18 cellular contexts compared by ENCODE assay signal in the genomic region with DNA sequence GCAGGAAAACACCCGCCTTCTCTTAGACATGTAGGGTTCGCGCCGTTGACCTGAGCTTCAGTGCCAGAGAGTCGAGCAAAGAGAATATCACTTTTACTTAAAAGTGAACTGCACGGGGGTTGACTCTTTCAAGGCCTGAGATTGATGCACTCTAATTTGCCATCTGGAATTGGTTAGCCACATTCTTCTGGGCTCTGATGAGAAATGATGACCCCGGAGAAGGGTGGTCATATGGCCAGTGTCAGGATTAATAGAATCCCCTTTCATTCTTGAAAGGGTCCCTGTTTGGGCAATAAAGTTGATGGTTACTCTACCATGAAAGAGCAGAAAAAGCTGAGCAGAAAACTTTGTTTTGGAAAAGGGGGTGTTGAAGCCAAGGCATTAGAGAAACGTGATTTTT. TPM values are rescaled to one million over a fixed set of nuclear protein-coding genes. Genes with fewer than 3 reads are reported as not detected.
DNase-seq lines count a peak whose midpoint lies in the region; ATAC-seq, FAIRE-seq and TF ChIP-seq lines count a peak whose summit lies in the region.
"Had no signal": no experiment of that assay in that cellular context is flagged by ENCODE, and none has a peak within 500 bp of the region (broad histone marks: within the 10 kb centered on the region; RNA-seq: fewer than 3 reads in every experiment).

No MANE protein-coding gene starts in this region.

- H3K79me2 ChIP-seq in HepG2 (ENCODE audit: insufficient read depth, low read length): peaks cover 9% of the 10 kb centered on the region
- H3K79me2 ChIP-seq in parathyroid adenoma: peaks cover 74% of the 10 kb centered on the region

- H3K4me3 Mint-ChIP-seq in immature natural killer cell: no peak overlapping the region
- no peak overlapping the region for H3K4me3 Mint-ChIP-seq in stimulated activated naive CD8-positive, alpha-beta T cell treated with anti-CD3 and anti-CD28 coated beads, Interleukin-15, amount 100 ng/mL, for 72 hours

- H3K27me3 ChIP-seq in HepG2 (ENCODE audit: control insufficient read depth in 1 of 2, insufficient read depth in 2 of 2, low read length in 2 of 2): no peaks in the 10 kb centered on the region
- no peaks in the 10 kb centered on the region for H3K27me3 ChIP-seq in right lobe of liver
- no peaks in the 10 kb centered on the region for H3K27me3 ChIP-seq in parathyroid adenoma (ENCODE audit: control insufficient read depth, insufficient read depth, low read length)
- H3K27me3 ChIP-seq in vagina: no peaks in the 10 kb centered on the region
- H3K27me3 ChIP-seq: left lung had no signal

- H3K27me3 Mint-ChIP-seq in immature natural killer cell (ENCODE audit: low read depth in 3 of 3): peaks cover 0 to 8% (median 0%) of the 10 kb centered on the region in 3 donors
- H3K27me3 Mint-ChIP-seq in stimulated activated naive CD8-positive, alpha-beta T cell treated with anti-CD3 and anti-CD28 coated beads, Interleukin-15, amount 100 ng/mL, for 72 hours: no peaks in the 10 kb centered on the region
- H3K27me3 Mint-ChIP-seq: activated CD8-positive, alpha-beta T cell treated with anti-CD3 and anti-CD28 coated beads for 36 hours had no signal

- H3K27ac ChIP-seq in HepG2 (ENCODE audit: extremely low read length, insufficient read depth, low read length) (peak overlapping the region; percentile 19), right lobe of liver (no peak overlapping the region), parathyroid adenoma (peak overlapping the region; percentile 66), vagina (peak overlapping the region; percentile 51)
- H3K27ac ChIP-seq: epithelial cell of prostate, SK-N-MC had no signal

- H3K4me1 ChIP-seq in HepG2 (ENCODE audit: insufficient read depth, low read length) (peaks cover 82% of the 10 kb centered on the region), right lobe of liver (peaks cover 0 to 33% (median 13%) of the 10 kb centered on the region in 4 donors), parathyroid adenoma (peaks cover 63% of the 10 kb centered on the region), vagina (peaks cover 33% of the 10 kb centered on the region)

- CTCF ChIA-PET in HepG2 (lab: Yijun Ruan, JAX; ENCODE audit: low intra/inter-chr PET ratio, low total read pairs): no interaction called here

- peaks cover 51% of the 10 kb centered on the region in 2 donors for H3K4me1 Mint-ChIP-seq in immature natural killer cell
- peaks cover 43% of the 10 kb centered on the region for H3K4me1 Mint-ChIP-seq in stimulated activated naive CD8-positive, alpha-beta T cell treated with anti-CD3 and anti-CD28 coated beads, Interleukin-15, amount 100 ng/mL, for 72 hours

- TF ChIP-seq CTCF in HepG2 (CRISPR knock-in tag; IDR thresholded peaks at IDR 0.05) (no peak), right lobe of liver (IDR thresholded peaks at IDR 0.05) (no peak), parathyroid adenoma (IDR thresholded peaks at IDR 0.05) (no peak), vagina (IDR thresholded peaks at IDR 0.05) (no peak)

- POLR2A ChIA-PET in HepG2 (lab: Yijun Ruan, JAX): interaction anchor here (0.7 to 2.7 kb wide), 3 partner anchors 15 to 29 kb away, joined by 3 to 8 read pairs (median 3); no protein-coding TSS in a partner anchor

- H4K20me1 ChIP-seq in HepG2 (ENCODE audit: insufficient read depth, low read length): no peaks in the 10 kb centered on the region

- H3K27ac Mint-ChIP-seq in immature natural killer cell: peak overlapping the region in 5 of 6 donors; percentile 3 to 81 (median 72)
- peak overlapping the region in 1 of 2 donors; percentile 55 for H3K27ac Mint-ChIP-seq in stimulated activated naive CD8-positive, alpha-beta T cell treated with anti-CD3 and anti-CD28 coated beads, Interleukin-15, amount 100 ng/mL, for 72 hours

- TF ChIP-seq EP300 in HepG2 (IDR thresholded peaks at IDR 0.05; ENCODE audit: low read depth in 2 of 2, low read length in 2 of 2) (no peak), HepG2 (CRISPR knock-in tag; IDR thresholded peaks at IDR 0.05; ENCODE audit: borderline replicate concordance) (no peak)

- TF ChIP-seq POLR2A in HepG2 (IDR thresholded peaks at IDR 0.05; ENCODE audit: insufficient read depth in 1 of 2, low read depth in 2 of 2, low read length in 2 of 2): no peak
- no peak for TF ChIP-seq POLR2A in right lobe of liver (IDR thresholded peaks at IDR 0.05)
- TF ChIP-seq POLR2A in vagina (IDR thresholded peaks at IDR 0.05): no peak

- intact Hi-C loops in HepG2 (cut with micrococcal nuclease; ENCODE audit: unreplicated experiment): no loop called here
- intact Hi-C loops in right lobe of liver (cut with DNase I): no loop called here
- intact Hi-C loops in vagina (cut with DNase I): no loop called here

- H2AFZ ChIP-seq in HepG2 (ENCODE audit: low read length) (no peak overlapping the region), parathyroid adenoma (no peak overlapping the region)

- WGBS in HepG2 (ENCODE audit: low lambda C conversion rate): 78% methylated on average over 8 of the region's 8 CpGs
- WGBS in right lobe of liver (ENCODE audit: insufficient coverage, low coverage, low lambda C conversion rate, missing lambda C conversion rate): 66% methylated on average over 8 of the region's 8 CpGs

- no peaks in the 10 kb centered on the region for H3K9me3 ChIP-seq in HepG2 (ENCODE audit: low read length)
- no peaks in the 10 kb centered on the region for H3K9me3 ChIP-seq in right lobe of liver
- no peaks in the 10 kb centered on the region for H3K9me3 ChIP-seq in parathyroid adenoma (ENCODE audit: control insufficient read depth, low read length)
- H3K9me3 ChIP-seq in vagina: no peaks in the 10 kb centered on the region
- H3K9me3 ChIP-seq: left lung had no signal

- peak overlapping the region; percentile 53; the same call in 1 of the 2 replicates for H3K4me2 ChIP-seq in HepG2 (ENCODE audit: low read depth, low read length)
- H3K4me2 ChIP-seq in parathyroid adenoma (ENCODE audit: low read length): no peak overlapping the region

- DNase-seq in HepG2 (ENCODE audit: low spot score) (no peak), right lobe of liver (no peak), immature natural killer cell (no peak), vagina (ENCODE audit: extremely low spot score in 2 of 2) (no peak), NCI-H2081 (lab: John Stamatoyannopoulos, UW) (no peak)
- no peak for DNase-seq in stimulated activated naive CD8-positive, alpha-beta T cell treated with anti-CD3 and anti-CD28 coated beads, Interleukin-15, amount 100 ng/mL, for 72 hours
- DNase-seq: ACHN, GDM1, KBM-7, left lung, NCI-H1105, occipital lobe, substantia nigra had no signal

- no peak for TF ChIP-seq RAD21 in HepG2 (CRISPR knock-in tag; IDR thresholded peaks at IDR 0.05)

- H3K36me3 ChIP-seq in HepG2 (replicated peaks in 1 of 2; ENCODE audit: control insufficient read depth in 1 of 2, insufficient read depth in 2 of 2, low read length in 2 of 2) (no peaks in the 10 kb centered on the region), right lobe of liver (no peaks in the 10 kb centered on the region), parathyroid adenoma (ENCODE audit: control insufficient read depth, insufficient read depth, low read length) (no peaks in the 10 kb centered on the region), vagina (no peaks in the 10 kb centered on the region)
- H3K36me3 ChIP-seq: left lung had no signal

- H3K4me3 ChIP-seq in HepG2 (replicated peaks in 1 of 3; ENCODE audit: insufficient read depth in 1 of 3, low read depth in 2 of 3, low read length in 3 of 3) (no peak overlapping the region), right lobe of liver (no peak overlapping the region), parathyroid adenoma (ENCODE audit: low read depth, low read length) (no peak overlapping the region), vagina (no peak overlapping the region)
- H3K4me3 ChIP-seq: left lung, SK-N-MC had no signal

- H3K36me3 Mint-ChIP-seq in immature natural killer cell: no peaks in the 10 kb centered on the region

- FAIRE-seq in HepG2 (lab: Jason Lieb, UNC): no peak

- in situ Hi-C loops in HepG2 (cut with HindIII; ENCODE audit: extremely low pct_ligation_motif_present, low pct_unique_long_range_greater_than_20kb): no loop called here

- ATAC-seq in HepG2 (no peak), right lobe of liver (no peak), GM18870 (IDR thresholded peaks at IDR 0.05; ENCODE audit: unreplicated experiment) (no peak)
- no peak for ATAC-seq in stimulated activated naive CD8-positive, alpha-beta T cell treated with anti-CD3 and anti-CD28 coated beads, Interleukin-15, amount 100 ng/mL, for 72 hours
- ATAC-seq: left lung had no signal

- no TSS peak for BruUV-seq in HepG2 (replicated peaks; lab: Mats Ljungman, UMichigan)

- no peak overlapping the region for H3K9ac ChIP-seq in HepG2 (ENCODE audit: insufficient read depth, low read depth, low read length)
- no peak overlapping the region for H3K9ac ChIP-seq in parathyroid adenoma

- no peaks in the 10 kb centered on the region for H3K9me3 Mint-ChIP-seq in immature natural killer cell
- H3K9me3 Mint-ChIP-seq in stimulated activated naive CD8-positive, alpha-beta T cell treated with anti-CD3 and anti-CD28 coated beads, Interleukin-15, amount 100 ng/mL, for 72 hours: peaks cover 0 to under 1% of the 10 kb centered on the region in 2 donors
- H3K9me3 Mint-ChIP-seq: activated CD8-positive, alpha-beta T cell treated with anti-CD3 and anti-CD28 coated beads for 36 hours had no signal

RNA-seq across cellular contexts. Expression of gene GRK5, which starts 31.2 kb away (rescaled TPM):
- total RNA-seq in HepG2 (2016; rRNA removed; fragmentation: Illumina TruSeq; extraction: Trizol) (12.6 and 12.8 TPM in 2 replicates), right lobe of liver (10 to 100 TPM in 1 of 6 experiments, 1 to 10 TPM in 5; 5.9 to 11.5 (median 7.9) TPM), vagina (16.5 TPM)
- 6.3 and 7.7 TPM in 2 replicates for total RNA-seq in HepG2 (2016; cell fraction: cytosol; rRNA removed; fragmentation: Illumina TruSeq; extraction: Trizol; ENCODE audit: low read depth)
- 11.4 and 13.0 TPM in 2 replicates for total RNA-seq in HepG2 (2016; cell fraction: insoluble cytoplasmic fraction; rRNA removed; fragmentation: Illumina TruSeq; extraction: Trizol)
- 18.1 and 19.4 TPM in 2 replicates for total RNA-seq in HepG2 (2016; cell fraction: membrane; rRNA removed; fragmentation: Illumina TruSeq; extraction: Trizol)
- 6.4 and 8.1 TPM in 2 replicates for total RNA-seq in HepG2 (2016; cell fraction: nucleus; rRNA removed; fragmentation: Illumina TruSeq; extraction: Trizol)
- polyA plus RNA-seq in HepG2 (2011; rRNA removed) (10.4 and 11.5 TPM in 2 replicates), immature natural killer cell (10 to 100 TPM in 1 of 3 donors, 1 to 10 TPM in 2; 2.1 to 12.4 (median 3.3) TPM)
- polyA plus RNA-seq in HepG2 (2011; cell fraction: cytosol; rRNA removed): 10.0 and 11.4 TPM in 2 replicates
- polyA plus RNA-seq in HepG2 (2011; cell fraction: nucleus; rRNA removed): 11.8 and 12.9 TPM in 2 replicates
- polyA plus RNA-seq in HepG2 (2012): 10.9 and 14.3 TPM in 2 replicates
- polyA plus RNA-seq in HepG2 (2016; cell fraction: cytosol; fragmentation: Illumina TruSeq; extraction: Trizol; ENCODE audit: low read depth): 7.6 and 7.7 TPM in 2 replicates
- 14.0 and 15.2 TPM in 2 replicates for polyA plus RNA-seq in HepG2 (2016; cell fraction: insoluble cytoplasmic fraction; fragmentation: Illumina TruSeq; extraction: Trizol; ENCODE audit: low read depth)
- polyA plus RNA-seq in HepG2 (2016; cell fraction: membrane; fragmentation: Illumina TruSeq; extraction: Trizol; ENCODE audit: low read depth): 16.0 and 16.9 TPM in 2 replicates
- 15.4 and 17.0 TPM in 2 replicates for polyA plus RNA-seq in HepG2 (2016; cell fraction: nucleus; fragmentation: Illumina TruSeq; extraction: Trizol; ENCODE audit: insufficient read depth, low read depth)
- 5.5 and 9.4 TPM in 2 replicates for polyA minus RNA-seq in HepG2 (2011; rRNA and poly(A)+ RNA removed; ENCODE audit: low replicate concordance)
- polyA minus RNA-seq in HepG2 (2011; cell fraction: cytosol; rRNA and poly(A)+ RNA removed): 5.5 and 8.2 TPM in 2 replicates
- 5.2 and 6.5 TPM in 2 replicates for polyA minus RNA-seq in HepG2 (2011; cell fraction: nucleus; rRNA and poly(A)+ RNA removed)

RNA-seq across cellular contexts. Expression of gene PRDX3, which starts 60.0 kb away (rescaled TPM):
- 407 and 643 TPM in 2 replicates for total RNA-seq in HepG2 (2016; rRNA removed; fragmentation: Illumina TruSeq; extraction: Trizol)
- 38.1 and 38.2 TPM in 2 replicates for total RNA-seq in HepG2 (2016; cell fraction: cytosol; rRNA removed; fragmentation: Illumina TruSeq; extraction: Trizol; ENCODE audit: low read depth)
- total RNA-seq in HepG2 (2016; cell fraction: insoluble cytoplasmic fraction; rRNA removed; fragmentation: Illumina TruSeq; extraction: Trizol): 410 and 682 TPM in 2 replicates
- 107 and 113 TPM in 2 replicates for total RNA-seq in HepG2 (2016; cell fraction: membrane; rRNA removed; fragmentation: Illumina TruSeq; extraction: Trizol)
- 156 and 165 TPM in 2 replicates for total RNA-seq in HepG2 (2016; cell fraction: nucleus; rRNA removed; fragmentation: Illumina TruSeq; extraction: Trizol)
- polyA plus RNA-seq in HepG2 (2011; rRNA removed): 422 and 565 TPM in 2 replicates
- 232 and 280 TPM in 2 replicates for polyA plus RNA-seq in HepG2 (2011; cell fraction: cytosol; rRNA removed)
- 67.2 and 84.0 TPM in 2 replicates for polyA plus RNA-seq in HepG2 (2011; cell fraction: nucleus; rRNA removed)
- 200 and 294 TPM in 2 replicates for polyA plus RNA-seq in HepG2 (2012)
- polyA plus RNA-seq in HepG2 (2016; cell fraction: cytosol; fragmentation: Illumina TruSeq; extraction: Trizol; ENCODE audit: low read depth): 38.1 and 38.3 TPM in 2 replicates
- 634 and 704 TPM in 2 replicates for polyA plus RNA-seq in HepG2 (2016; cell fraction: insoluble cytoplasmic fraction; fragmentation: Illumina TruSeq; extraction: Trizol; ENCODE audit: low read depth)
- polyA plus RNA-seq in HepG2 (2016; cell fraction: membrane; fragmentation: Illumina TruSeq; extraction: Trizol; ENCODE audit: low read depth): 89.6 and 90.4 TPM in 2 replicates
- 227 and 242 TPM in 2 replicates for polyA plus RNA-seq in HepG2 (2016; cell fraction: nucleus; fragmentation: Illumina TruSeq; extraction: Trizol; ENCODE audit: insufficient read depth, low read depth)
- polyA minus RNA-seq in HepG2 (2011; rRNA and poly(A)+ RNA removed; ENCODE audit: low replicate concordance): 468 and 479 TPM in 2 replicates
- polyA minus RNA-seq in HepG2 (2011; cell fraction: cytosol; rRNA and poly(A)+ RNA removed): 135 and 138 TPM in 2 replicates
- 69.5 and 85.7 TPM in 2 replicates for polyA minus RNA-seq in HepG2 (2011; cell fraction: nucleus; rRNA and poly(A)+ RNA removed)
- total RNA-seq in right lobe of liver: 100 to 1,000 TPM; 171 to 235 (median 194) TPM
- 10 to 100 TPM; 61.6 to 99.8 (median 76.5) TPM for polyA plus RNA-seq in immature natural killer cell
- total RNA-seq in vagina: 83.2 TPM

Comparison
In these comparisons a context has a peak if more than half of its experiments do, and no peak if none do; other contexts are left out.
1. H3K27ac ChIP-seq: peak in HepG2 (single experiment), parathyroid adenoma (single experiment) and vagina (single experiment); none in right lobe of liver (0 of 3).